27 cellular contexts compared by ENCODE assay signal in the genomic region with DNA sequence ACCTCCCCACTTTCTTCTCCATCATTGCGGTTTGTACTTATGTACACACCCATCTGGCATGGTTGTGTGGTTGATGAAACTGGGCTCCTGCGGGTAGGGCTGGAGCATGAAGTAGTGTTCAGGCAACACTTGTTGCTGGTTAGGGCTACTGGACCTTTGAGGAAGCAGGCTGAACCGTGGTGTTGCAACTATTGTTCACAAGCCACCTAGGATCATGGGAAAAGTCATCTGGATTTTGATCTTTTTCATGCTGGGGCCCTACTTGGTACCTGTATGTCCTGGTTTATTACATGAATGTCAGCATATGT. TPM values are rescaled to one million over a fixed set of nuclear protein-coding genes. Genes with fewer than 3 reads are reported as not detected.
DNase-seq lines count a peak whose midpoint lies in the region; ATAC-seq and TF ChIP-seq lines count a peak whose summit lies in the region.
"Had no signal": no experiment of that assay in that cellular context is flagged by ENCODE, and none has a peak within 500 bp of the region (broad histone marks: within the 10 kb centered on the region; RNA-seq: fewer than 3 reads in every experiment).

No MANE protein-coding gene starts in this region.

- peak overlapping the region; percentile 38 for H3K27ac Mint-ChIP-seq in glutamatergic neuron (ENCODE audit: unreplicated experiment)
- H3K27ac Mint-ChIP-seq: activated B cell treated with CpG ODN at 0.5 μM for 24 hours; activated CD4-positive, alpha-beta memory T cell treated with anti-CD3 and anti-CD28 coated beads, Interleukin-2, amount 10 ng/mL, durations not matched to agents 7 days and 5 days; CD4-positive, alpha-beta memory T cell; nephron; stimulated activated naive CD8-positive, alpha-beta T cell treated with anti-CD3 and anti-CD28 coated beads, Interleukin-15, Interleukin-2, amounts not matched to agents 100 ng/mL and 50 ng/mL, for 24 hours had no signal

- no peaks in the 10 kb centered on the region for H3K36me3 Mint-ChIP-seq in glutamatergic neuron (ENCODE audit: unreplicated experiment)
- H3K36me3 Mint-ChIP-seq: CD4-positive, alpha-beta memory T cell had no signal

- ATAC-seq in RWPE2 (ENCODE audit: low read depth) (peak; percentile 52), GM18870 (IDR thresholded peaks at IDR 0.05; ENCODE audit: unreplicated experiment) (no peak)
- ATAC-seq: heart right ventricle had no signal

- no peak overlapping the region for H3K4me3 Mint-ChIP-seq in glutamatergic neuron (ENCODE audit: unreplicated experiment)
- H3K4me3 Mint-ChIP-seq: activated B cell treated with CpG ODN at 0.5 μM for 24 hours; activated CD4-positive, alpha-beta memory T cell treated with anti-CD3 and anti-CD28 coated beads, Interleukin-2, amount 10 ng/mL, durations not matched to agents 7 days and 5 days; CD4-positive, alpha-beta memory T cell; nephron; stimulated activated naive CD8-positive, alpha-beta T cell treated with anti-CD3 and anti-CD28 coated beads, Interleukin-15, Interleukin-2, amounts not matched to agents 100 ng/mL and 50 ng/mL, for 24 hours had no signal

- H3K9me3 ChIP-seq in RWPE2 (ENCODE audit: severe bottlenecking): no peaks in the 10 kb centered on the region
- H3K9me3 ChIP-seq: heart right ventricle, tibial nerve had no signal

- H3K4me3 ChIP-seq in RWPE2 (ENCODE audit: severe bottlenecking): no peak overlapping the region
- H3K4me3 ChIP-seq: GM23248, heart right ventricle, skin epidermis, tibial nerve had no signal

- peaks cover 49% of the 10 kb centered on the region for H3K4me1 ChIP-seq in RWPE2 (ENCODE audit: insufficient read depth, poor library complexity, severe bottlenecking)

- H3K27me3 ChIP-seq in RWPE2 (ENCODE audit: insufficient read depth, poor library complexity, severe bottlenecking): no peaks in the 10 kb centered on the region

- H3K9me3 Mint-ChIP-seq in glutamatergic neuron (ENCODE audit: unreplicated experiment): peaks cover 8% of the 10 kb centered on the region
- H3K9me3 Mint-ChIP-seq: activated B cell treated with CpG ODN at 0.5 μM for 24 hours; activated CD4-positive, alpha-beta memory T cell treated with anti-CD3 and anti-CD28 coated beads, Interleukin-2, amount 10 ng/mL, durations not matched to agents 7 days and 5 days; CD4-positive, alpha-beta memory T cell; stimulated activated naive CD8-positive, alpha-beta T cell treated with anti-CD3 and anti-CD28 coated beads, Interleukin-15, Interleukin-2, amounts not matched to agents 100 ng/mL and 50 ng/mL, for 24 hours had no signal

- TF ChIP-seq CTCF in RWPE2 (IDR thresholded peaks at IDR 0.05; ENCODE audit: poor library complexity, severe bottlenecking): no peak
- no peak for TF ChIP-seq CTCF in glutamatergic neuron (IDR thresholded peaks at IDR 0.05; ENCODE audit: partially characterized antibody, unreplicated experiment)

- H3K27ac ChIP-seq in RWPE2 (ENCODE audit: poor library complexity, severe bottlenecking): peak overlapping the region; percentile 90
- H3K27ac ChIP-seq: GM23248, heart right ventricle had no signal

- no peaks in the 10 kb centered on the region for H3K36me3 ChIP-seq in RWPE2 (ENCODE audit: low read depth)
- H3K36me3 ChIP-seq: heart right ventricle, tibial nerve had no signal

- DNase-seq in COLO668 (lab: John Stamatoyannopoulos, UW; ENCODE audit: unreplicated experiment): peak; percentile 31
- DNase-seq in HPDE6-E6E7 (ENCODE audit: extremely low spot score): peak; percentile 72
- DNase-seq in RWPE2 (ENCODE audit: low spot score): peak; percentile 85
- no peak for DNase-seq in glutamatergic neuron
- no peak for DNase-seq in NCI-H1048 (lab: John Stamatoyannopoulos, UW)
- no peak for DNase-seq in DMS79 treated with DMSO at 0.1 percent for 48 hours (lab: John Stamatoyannopoulos, UW)
- no peak for DNase-seq in RPMI8226
- DNase-seq: activated B cell treated with CpG ODN at 0.5 μM for 24 hours; activated CD4-positive, alpha-beta memory T cell treated with anti-CD3 and anti-CD28 coated beads, Interleukin-2, amount 10 ng/mL, durations not matched to agents 7 days and 5 days; activated naive CD4-positive, alpha-beta T cell treated with Interleukin-2 at 50 U/mL for 16 hours; activated T-cell treated with anti-CD3 and anti-CD28 coated beads, Interleukin-2, amount 50 U/mL, for 1 hour; anterior cingulate cortex; CD4-positive, alpha-beta memory T cell; effector CD4-positive, alpha-beta T cell; EL; GM23248; heart right ventricle; SHP77 treated with DMSO at 0.1 percent for 48 hours; stimulated activated CD4-positive, alpha-beta T cell treated with anti-CD3 and anti-CD28 coated beads, Interleukin-2, amount 100 ng/mL, for 48 hours had no signal

- peaks cover 14% of the 10 kb centered on the region for H3K27me3 Mint-ChIP-seq in glutamatergic neuron (ENCODE audit: unreplicated experiment)

- H3K4me1 Mint-ChIP-seq in glutamatergic neuron (ENCODE audit: low read depth, unreplicated experiment): peaks cover 37% of the 10 kb centered on the region

RNA-seq across cellular contexts. Expression of a gene that starts 40.1 kb away (rescaled TPM):
- total RNA-seq in glutamatergic neuron (ENCODE audit: unreplicated experiment): not detected
- total RNA-seq: activated B cell treated with CpG ODN at 0.5 μM for 24 hours; activated CD4-positive, alpha-beta memory T cell treated with anti-CD3 and anti-CD28 coated beads, Interleukin-2, amount 10 ng/mL, durations not matched to agents 7 days and 5 days; GM23248; NCI-H460; posterior vena cava; T-helper 2 cell treated with Interferon-gamma antibody and Interleukin-4, amounts not matched to agents 100 ng/mL and 5 ng/mL, for 36 hours; tibial nerve had no signal

RNA-seq across cellular contexts. Expression of a gene that starts 43.5 kb away (rescaled TPM):
- 222 TPM for total RNA-seq in glutamatergic neuron (ENCODE audit: unreplicated experiment)
- total RNA-seq: activated B cell treated with CpG ODN at 0.5 μM for 24 hours; activated CD4-positive, alpha-beta memory T cell treated with anti-CD3 and anti-CD28 coated beads, Interleukin-2, amount 10 ng/mL, durations not matched to agents 7 days and 5 days; CD4-positive, alpha-beta memory T cell; GM23248; heart right ventricle; NCI-H460; posterior vena cava; T-helper 2 cell treated with Interferon-gamma antibody and Interleukin-4, amounts not matched to agents 100 ng/mL and 5 ng/mL, for 36 hours; tibial nerve had no signal

RNA-seq across cellular contexts. Expression of a gene that starts 45.1 kb away (rescaled TPM):
- not detected for total RNA-seq in glutamatergic neuron (ENCODE audit: unreplicated experiment)
- total RNA-seq: activated B cell treated with CpG ODN at 0.5 μM for 24 hours; activated CD4-positive, alpha-beta memory T cell treated with anti-CD3 and anti-CD28 coated beads, Interleukin-2, amount 10 ng/mL, durations not matched to agents 7 days and 5 days; CD4-positive, alpha-beta memory T cell; GM23248; heart right ventricle; NCI-H460; posterior vena cava; T-helper 2 cell treated with Interferon-gamma antibody and Interleukin-4, amounts not matched to agents 100 ng/mL and 5 ng/mL, for 36 hours; tibial nerve had no signal

Comparison
In these comparisons a context has a peak if more than half of its experiments do, and no peak if none do; other contexts are left out.
1. DNase-seq: peak in COLO668 (single experiment), HPDE6-E6E7 (single experiment) and RWPE2 (single experiment); none in glutamatergic neuron (single experiment), NCI-H1048 (single experiment), DMS79 treated with DMSO at 0.1 percent for 48 hours (single experiment) and RPMI8226 (single experiment).